9 cellular contexts compared by ENCODE assay signal in genomic region chr17:76102944-76103273, GRCh38. TPM values are rescaled to one million over a fixed set of nuclear protein-coding genes. Genes with fewer than 3 reads are reported as not detected.
DNase-seq lines count a peak whose midpoint lies in the region; ATAC-seq, FAIRE-seq and TF ChIP-seq lines count a peak whose summit lies in the region.
"Had no signal": no experiment of that assay in that cellular context is flagged by ENCODE, and none has a peak within 500 bp of the region (broad histone marks: within the 10 kb centered on the region; RNA-seq: fewer than 3 reads in every experiment).

No MANE protein-coding gene starts in this region.

- H3K27ac ChIP-seq in muscle layer of colon (ENCODE audit: low read depth, low read length): peak overlapping the region; percentile 88

- POLR2A ChIA-PET in AG04449 (lab: Yijun Ruan, JAX): interaction anchor here (1.0 to 1.4 kb wide), 2 partner anchors 8 to 22 kb away, joined by 4 read pairs; no protein-coding TSS in a partner anchor

- no peaks in the 10 kb centered on the region for H3K9me3 ChIP-seq in muscle layer of colon (ENCODE audit: low read length)

- CTCF ChIA-PET in AG04449 (lab: Yijun Ruan, JAX): interaction anchor here (0.7 to 2.9 kb wide), 9 partner anchors 17 to 200 kb away, joined by 3 to 23 read pairs (median 10); no protein-coding TSS in a partner anchor

- H3K9ac ChIP-seq in muscle layer of colon (ENCODE audit: low read length): peak overlapping the region; percentile 41

- peaks cover 17% of the 10 kb centered on the region for H3K4me1 ChIP-seq in muscle layer of colon (ENCODE audit: insufficient read depth, low read length)

- H3K4me3 ChIP-seq in AG04449 (ENCODE audit: low read depth, low read length) (peak overlapping the region; percentile 92), bronchial epithelial cell (ENCODE audit: low read depth, low read length) (peak overlapping the region; percentile 65), muscle layer of colon (ENCODE audit: low read depth in 1 of 2, low read length in 2 of 2) (peak overlapping the region; percentile 76 to 86)

- H3K27me3 ChIP-seq in bronchial epithelial cell (ENCODE audit: control insufficient read depth, insufficient read depth, low read length): no peaks in the 10 kb centered on the region
- H3K27me3 ChIP-seq in muscle layer of colon (ENCODE audit: control insufficient read depth in 1 of 2, insufficient read depth in 2 of 2, low read length in 2 of 2): no peaks in the 10 kb centered on the region

- no peak for FAIRE-seq in bronchial epithelial cell (lab: Jason Lieb, UNC)
- FAIRE-seq in HTR-8/SVneo (lab: Jason Lieb, UNC): no peak
- FAIRE-seq: endometrium had no signal

- peak; percentile 16 for ATAC-seq in HG03280 (IDR thresholded peaks at IDR 0.05; ENCODE audit: unreplicated experiment)

- TF ChIP-seq CTCF in AG04449 (IDR thresholded peaks at IDR 0.05; ENCODE audit: insufficient read depth, low read length, missing control alignments): no peak
- no peak for TF ChIP-seq CTCF in bronchial epithelial cell (IDR thresholded peaks at IDR 0.05; ENCODE audit: insufficient read depth, low read length, severe bottlenecking)

- H3K36me3 ChIP-seq in bronchial epithelial cell (ENCODE audit: control insufficient read depth, insufficient read depth, low read length): peaks cover 11% of the 10 kb centered on the region
- H3K36me3 ChIP-seq in muscle layer of colon (ENCODE audit: insufficient read depth, low read length): peaks cover 17% of the 10 kb centered on the region

- no peak for DNase-seq in AG04449 (ENCODE audit: low read depth, low spot score)
- peak; percentile 20 for DNase-seq in bronchial epithelial cell (ENCODE audit: low read depth)
- no peak for DNase-seq in HTR-8/SVneo (ENCODE audit: insufficient read length, low spot score)
- no peak for DNase-seq in OCI-M1 (lab: John Stamatoyannopoulos, UW)
- DNase-seq in posterior cingulate gyrus: no peak
- DNase-seq in activated CD4-positive, CD25-positive, alpha-beta regulatory T cell (lab: John Stamatoyannopoulos, UW): no peak

- intact Hi-C loops in posterior cingulate gyrus (cut with DNase I): no loop called here

RNA-seq across cellular contexts. Expression of gene EXOC7, which starts 0.7 kb away (rescaled TPM):
- 41.9 and 49.5 TPM in 2 replicates for total RNA-seq in bronchial epithelial cell

RNA-seq across cellular contexts. Expression of gene ZACN, which starts 23.9 kb away (rescaled TPM):
- total RNA-seq in bronchial epithelial cell: not detected in 2 replicates

RNA-seq across cellular contexts. Expression of gene GALR2, which starts 28.3 kb away (rescaled TPM):
- not detected in 2 replicates for total RNA-seq in bronchial epithelial cell

RNA-seq across cellular contexts. Expression of gene SRP68, which starts 30.6 kb away (rescaled TPM):
- 42.9 and 54.8 TPM in 2 replicates for total RNA-seq in bronchial epithelial cell

RNA-seq across cellular contexts. Expression of gene FOXJ1, which starts 38.1 kb away (rescaled TPM):
- not detected in 2 replicates for total RNA-seq in bronchial epithelial cell
